Comparison of ENCODE assay signal across 9 cellular contexts in genomic region chr14:70780396-70781075, GRCh38. TPM values are rescaled to one million over a fixed set of nuclear protein-coding genes. Genes with fewer than 3 reads are reported as not detected.
DNase-seq lines count a peak whose midpoint lies in the region; ATAC-seq and TF ChIP-seq lines count a peak whose summit lies in the region.
"Had no signal": no experiment of that assay in that cellular context is flagged by ENCODE, and none has a peak within 500 bp of the region (broad histone marks: within the 10 kb centered on the region; RNA-seq: fewer than 3 reads in every experiment).

No MANE protein-coding gene starts in this region.

- CTCF ChIA-PET in GM10248 (lab: Yijun Ruan, JAX), result interaction anchor here (0.9 to 3.0 kb wide), 5 partner anchors 10 to 37 kb away, joined by 3 to 15 read pairs (median 5); no protein-coding TSS in a partner anchor

- 67 to 77% methylated on average over 9 of the region's 9 CpGs for WGBS in lower leg skin, 2 donors

- DNase-seq in GM10248 (ENCODE audit: extremely low spot score) (peak; percentile 61), NCI-H2107 treated with DMSO at 0.1 percent for 48 hours (lab: John Stamatoyannopoulos, UW; ENCODE audit: unreplicated experiment) (peak; percentile 33), lower leg skin (ENCODE audit: low spot score in 2 of 2) (peak; percentile 24 to 84), T-helper 9 cell (no peak)
- DNase-seq: natural killer cell had no signal

- POLR2A ChIA-PET in GM10248 (lab: Yijun Ruan, JAX), result no interaction called here

- no peak overlapping the region for H3K4me3 ChIP-seq in lower leg skin (ENCODE audit: low read depth, poor library complexity, severe bottlenecking)

- no peak for TF ChIP-seq POLR2A in lower leg skin (IDR thresholded peaks at IDR 0.05)

- intact Hi-C loops in lower leg skin (cut with DNase I; ENCODE audit: low total_unique reads), result no loop called here

- TF ChIP-seq CTCF in GM10248 (IDR thresholded peaks at IDR 0.05; ENCODE audit: control extremely low read depth, extremely low read depth, low read depth, missing control alignments), result no peak
- no peak for TF ChIP-seq CTCF in lower leg skin (IDR thresholded peaks at IDR 0.05)

- ATAC-seq in GM21529 (IDR thresholded peaks at IDR 0.05; ENCODE audit: unreplicated experiment) (peak; percentile 73), GM18517 (IDR thresholded peaks at IDR 0.05; ENCODE audit: unreplicated experiment) (no peak), HG03095 (IDR thresholded peaks at IDR 0.05; ENCODE audit: unreplicated experiment) (no peak), GM21576 (IDR thresholded peaks at IDR 0.05; ENCODE audit: unreplicated experiment) (no peak)
- ATAC-seq: natural killer cell had no signal

RNA-seq across cellular contexts. Expression of gene MAP3K9, which starts 28.8 kb away (rescaled TPM):
- 10 to 100 TPM; 18.3 to 23.9 (median 20.7) TPM for total RNA-seq in lower leg skin
